In genomic region chr3:126270145-126270811, GRCh38 we compare ENCODE assay signal across 2 cellular contexts.
A peak's percentile ranks its signal among the peaks of the same experiment; 100 is the strongest.
TF ChIP-seq lines count a peak whose summit lies in the region.

No MANE protein-coding gene starts in this region.

TF ChIP-seq in liver, 16 proteins besides CTCF, POLR2A, EP300 and RAD21 (continued from another document):
- no peak for TF ChIP-seq ZBTB33 (IDR thresholded peaks at IDR 0.05)
- TF ChIP-seq, protein P1, sequence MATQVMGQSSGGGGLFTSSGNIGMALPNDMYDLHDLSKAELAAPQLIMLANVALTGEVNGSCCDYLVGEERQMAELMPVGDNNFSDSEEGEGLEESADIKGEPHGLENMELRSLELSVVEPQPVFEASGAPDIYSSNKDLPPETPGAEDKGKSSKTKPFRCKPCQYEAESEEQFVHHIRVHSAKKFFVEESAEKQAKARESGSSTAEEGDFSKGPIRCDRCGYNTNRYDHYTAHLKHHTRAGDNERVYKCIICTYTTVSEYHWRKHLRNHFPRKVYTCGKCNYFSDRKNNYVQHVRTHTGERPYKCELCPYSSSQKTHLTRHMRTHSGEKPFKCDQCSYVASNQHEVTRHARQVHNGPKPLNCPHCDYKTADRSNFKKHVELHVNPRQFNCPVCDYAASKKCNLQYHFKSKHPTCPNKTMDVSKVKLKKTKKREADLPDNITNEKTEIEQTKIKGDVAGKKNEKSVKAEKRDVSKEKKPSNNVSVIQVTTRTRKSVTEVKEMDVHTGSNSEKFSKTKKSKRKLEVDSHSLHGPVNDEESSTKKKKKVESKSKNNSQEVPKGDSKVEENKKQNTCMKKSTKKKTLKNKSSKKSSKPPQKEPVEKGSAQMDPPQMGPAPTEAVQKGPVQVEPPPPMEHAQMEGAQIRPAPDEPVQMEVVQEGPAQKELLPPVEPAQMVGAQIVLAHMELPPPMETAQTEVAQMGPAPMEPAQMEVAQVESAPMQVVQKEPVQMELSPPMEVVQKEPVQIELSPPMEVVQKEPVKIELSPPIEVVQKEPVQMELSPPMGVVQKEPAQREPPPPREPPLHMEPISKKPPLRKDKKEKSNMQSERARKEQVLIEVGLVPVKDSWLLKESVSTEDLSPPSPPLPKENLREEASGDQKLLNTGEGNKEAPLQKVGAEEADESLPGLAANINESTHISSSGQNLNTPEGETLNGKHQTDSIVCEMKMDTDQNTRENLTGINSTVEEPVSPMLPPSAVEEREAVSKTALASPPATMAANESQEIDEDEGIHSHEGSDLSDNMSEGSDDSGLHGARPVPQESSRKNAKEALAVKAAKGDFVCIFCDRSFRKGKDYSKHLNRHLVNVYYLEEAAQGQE (IDR thresholded peaks at IDR 0.05), result peak; percentile 12
- TF ChIP-seq, protein P2, sequence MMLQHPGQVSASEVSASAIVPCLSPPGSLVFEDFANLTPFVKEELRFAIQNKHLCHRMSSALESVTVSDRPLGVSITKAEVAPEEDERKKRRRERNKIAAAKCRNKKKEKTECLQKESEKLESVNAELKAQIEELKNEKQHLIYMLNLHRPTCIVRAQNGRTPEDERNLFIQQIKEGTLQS (IDR thresholded peaks at IDR 0.05), result no peak
- peak; percentile 32 for TF ChIP-seq FOXA1 (IDR thresholded peaks at IDR 0.05)
- TF ChIP-seq TAF1 (conservative IDR thresholded peaks at IDR 0.05), result no peak
- TF ChIP-seq EGR1 (IDR thresholded peaks at IDR 0.05; ENCODE audit: low read depth in 2 of 2), result no peak
- peak; percentile 57 for TF ChIP-seq SP1 (IDR thresholded peaks at IDR 0.05)
- TF ChIP-seq HNF4A (conservative IDR thresholded peaks at IDR 0.05), result peak; percentile 32 to 35
- no peak for TF ChIP-seq YY1 (IDR thresholded peaks at IDR 0.05)
- no peak for TF ChIP-seq JUND (IDR thresholded peaks at IDR 0.05)

TF ChIP-seq in HepG2, 621 proteins besides CTCF, POLR2A, EP300 and RAD21 (continued from another document):
- no peak for TF ChIP-seq ZNF18 (CRISPR knock-in tag; IDR thresholded peaks at IDR 0.05; ENCODE audit: insufficient replicate concordance)
- TF ChIP-seq, protein P3, sequence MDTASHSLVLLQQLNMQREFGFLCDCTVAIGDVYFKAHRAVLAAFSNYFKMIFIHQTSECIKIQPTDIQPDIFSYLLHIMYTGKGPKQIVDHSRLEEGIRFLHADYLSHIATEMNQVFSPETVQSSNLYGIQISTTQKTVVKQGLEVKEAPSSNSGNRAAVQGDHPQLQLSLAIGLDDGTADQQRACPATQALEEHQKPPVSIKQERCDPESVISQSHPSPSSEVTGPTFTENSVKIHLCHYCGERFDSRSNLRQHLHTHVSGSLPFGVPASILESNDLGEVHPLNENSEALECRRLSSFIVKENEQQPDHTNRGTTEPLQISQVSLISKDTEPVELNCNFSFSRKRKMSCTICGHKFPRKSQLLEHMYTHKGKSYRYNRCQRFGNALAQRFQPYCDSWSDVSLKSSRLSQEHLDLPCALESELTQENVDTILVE (CRISPR knock-in tag; IDR thresholded peaks at IDR 0.05), result no peak
- no peak for TF ChIP-seq FOXA3 (CRISPR knock-in tag; IDR thresholded peaks at IDR 0.05)
